Comparison of ENCODE assay signal across 9 cellular contexts in the genomic region with DNA sequence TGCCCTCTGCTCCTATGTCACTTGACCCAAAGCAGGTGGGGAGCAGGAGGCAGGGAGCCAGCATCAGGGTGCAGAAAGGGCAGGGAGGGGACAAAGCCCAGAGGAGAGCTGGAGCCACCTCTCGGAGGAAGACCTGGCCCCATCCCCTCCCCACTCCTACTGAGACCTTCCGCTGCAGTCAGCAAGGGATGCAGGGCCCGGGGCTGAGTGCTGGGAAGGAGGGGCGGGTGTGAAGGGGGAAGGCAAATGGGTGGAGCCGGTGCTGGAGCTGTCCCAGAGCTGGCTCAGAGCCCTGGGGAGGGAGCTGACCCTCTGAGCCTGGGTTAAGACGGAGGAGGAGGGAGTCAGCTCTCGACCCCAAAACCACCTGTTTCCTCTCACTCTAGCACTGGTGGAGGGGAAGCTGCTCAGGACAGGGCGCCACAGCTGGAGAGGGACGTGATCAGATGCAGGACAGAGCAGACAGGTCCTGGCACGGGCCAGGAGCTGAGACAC. TPM values are rescaled to one million over a fixed set of nuclear protein-coding genes. Genes with fewer than 3 reads are reported as not detected.
DNase-seq lines count a peak whose midpoint lies in the region; FAIRE-seq and TF ChIP-seq lines count a peak whose summit lies in the region.
"Had no signal": no experiment of that assay in that cellular context is flagged by ENCODE, and none has a peak within 500 bp of the region (broad histone marks: within the 10 kb centered on the region; RNA-seq: fewer than 3 reads in every experiment).

No MANE protein-coding gene starts in this region.

- H3K27ac ChIP-seq in liver (ENCODE audit: low read depth in 1 of 2, low read length in 2 of 2) (peak overlapping the region; percentile 79 to 81), substantia nigra (ENCODE audit: low read depth, low read length, poor library complexity, severe bottlenecking) (peak overlapping the region; percentile 83)

- in situ Hi-C loops in HAP-1 (cut with MboI; ENCODE audit: low sequenced_read_pairs): no loop called here

- H3K9me3 ChIP-seq in liver (ENCODE audit: control insufficient read depth in 4 of 4, low read length in 3 of 4): no peaks in the 10 kb centered on the region
- H3K9me3 ChIP-seq in HAP-1: no peaks in the 10 kb centered on the region

- H3K27me3 ChIP-seq in liver (ENCODE audit: control insufficient read depth in 4 of 4, insufficient read depth in 4 of 4, low read length in 3 of 4) (no peaks in the 10 kb centered on the region), HAP-1 (ENCODE audit: low read depth) (no peaks in the 10 kb centered on the region)

- H3K9ac ChIP-seq in liver (ENCODE audit: low read depth in 1 of 2, low read length in 2 of 2): peak overlapping the region in 1 of 2 donors; percentile 42

- H3K4me1 ChIP-seq in liver (ENCODE audit: control insufficient read depth in 4 of 4, insufficient read depth in 4 of 4, low read length in 3 of 4) (peaks cover 8 to 33% (median 23%) of the 10 kb centered on the region in 4 donors), HAP-1 (no peaks in the 10 kb centered on the region)

- DNase-seq in NCI-H69 (lab: John Stamatoyannopoulos, UW) (peak; percentile 6), choroid plexus epithelial cell (ENCODE audit: low read depth) (peak; percentile 54), substantia nigra (lab: John Stamatoyannopoulos, UW) (peak in 12 of 49 donors; percentile 31 to 74 (median 44)), GM12891 (ENCODE audit: insufficient read length, low spot score) (no peak), HAP-1 (ENCODE audit: low spot score in 2 of 2) (no peak), NCI-H187 treated with DMSO at 0.1 percent for 48 hours (lab: John Stamatoyannopoulos, UW) (no peak)
- DNase-seq: activated CD4-positive, alpha-beta T cell treated with anti-CD3 and anti-CD28 coated beads for 48 hours had no signal

- peak in 1 of 2 donors; percentile 9 for TF ChIP-seq RAD21 in liver (IDR thresholded peaks at IDR 0.05)

- H3K4me3 ChIP-seq in choroid plexus epithelial cell (ENCODE audit: low read depth, low read length) (no peak overlapping the region), liver (ENCODE audit: low read depth in 1 of 3, low read length in 3 of 3) (no peak overlapping the region), HAP-1 (no peak overlapping the region)

- no peak for TF ChIP-seq CTCF in choroid plexus epithelial cell (conservative IDR thresholded peaks at IDR 0.05; ENCODE audit: low read depth, low read length)
- TF ChIP-seq CTCF in liver (IDR thresholded peaks at IDR 0.05; ENCODE audit: low read depth, low read length, missing input control): no peak

- WGBS in liver: 44% methylated on average over 10 of the region's 10 CpGs

- no peak for FAIRE-seq in GM12891 (lab: Jason Lieb, UNC)
- FAIRE-seq: endometrium had no signal

- H3K36me3 ChIP-seq in liver (ENCODE audit: control insufficient read depth in 4 of 4, insufficient read depth in 3 of 4, low read depth in 1 of 4, low read length in 3 of 4) (peaks cover 0 to 10% (median 4%) of the 10 kb centered on the region in 4 donors), HAP-1 (replicated peaks) (0 out of 2 replicates have a peak, but pooled peaks cover 6% of the 10 kb centered on the region)

- TF ChIP-seq POLR2A in GM12891 (IDR thresholded peaks at IDR 0.05; ENCODE audit: low read depth, low read length): no peak

TF ChIP-seq in liver, 16 proteins besides CTCF, POLR2A, EP300 and RAD21:
- TF ChIP-seq SP1 (IDR thresholded peaks at IDR 0.05) (peak; percentile 6), RXRA (IDR thresholded peaks at IDR 0.05) (peak in 1 of 2 donors; percentile 24), NR2F2 (IDR thresholded peaks at IDR 0.05) (peak; percentile 78), JUND (IDR thresholded peaks at IDR 0.05) (no peak)
TF ChIP-seq in liver: peak in this region for 3.

TF ChIP-seq in GM12891, 5 proteins besides CTCF, POLR2A, EP300 and RAD21:
- TF ChIP-seq POLR2AphosphoS5 (IDR thresholded peaks at IDR 0.05; ENCODE audit: low read depth, low read length): no peak
- TF ChIP-seq TAF1 (IDR thresholded peaks at IDR 0.05; ENCODE audit: low read depth, low read length): no peak
- TF ChIP-seq PAX5 (IDR thresholded peaks at IDR 0.05; ENCODE audit: insufficient read depth, low read length, severe bottlenecking): no peak
- no peak for TF ChIP-seq SPI1 (IDR thresholded peaks at IDR 0.05; ENCODE audit: low read depth, low read length)
- no peak for TF ChIP-seq POU2F2 (IDR thresholded peaks at IDR 0.05; ENCODE audit: low read depth, low read length)

RNA-seq across cellular contexts. Expression of gene HS1BP3, which starts 33.8 kb away (rescaled TPM):
- 10 to 100 TPM in 1 of 2 donors, 1 to 10 TPM in 1; 7.7 to 14.1 TPM for total RNA-seq in liver
- polyA plus RNA-seq in liver: 10 to 100 TPM in 1 of 2 donors, 1 to 10 TPM in 1; 7.8 to 15.4 TPM
- polyA plus RNA-seq in GM12891 (2012; ENCODE audit: low read depth, missing spikeins): 6.6 TPM

RNA-seq across cellular contexts. Expression of gene GDF7, which starts 49.8 kb away (rescaled TPM):
- total RNA-seq in liver: 1 to 10 TPM; 5.0 to 7.2 TPM
- 1 to 10 TPM in 1 of 2 donors, under 1 TPM in 1; 0.89 to 1.6 TPM for polyA plus RNA-seq in liver
- 0.12 TPM for polyA plus RNA-seq in GM12891 (2012; ENCODE audit: low read depth, missing spikeins)

Comparison
In these comparisons a context has a peak if more than half of its experiments do, and no peak if none do; other contexts are left out.
1. DNase-seq: peak in NCI-H69 (single experiment) and choroid plexus epithelial cell (single experiment); none in GM12891 (single experiment), HAP-1 (0 of 2) and NCI-H187 treated with DMSO at 0.1 percent for 48 hours (single experiment).